In the genomic region with DNA sequence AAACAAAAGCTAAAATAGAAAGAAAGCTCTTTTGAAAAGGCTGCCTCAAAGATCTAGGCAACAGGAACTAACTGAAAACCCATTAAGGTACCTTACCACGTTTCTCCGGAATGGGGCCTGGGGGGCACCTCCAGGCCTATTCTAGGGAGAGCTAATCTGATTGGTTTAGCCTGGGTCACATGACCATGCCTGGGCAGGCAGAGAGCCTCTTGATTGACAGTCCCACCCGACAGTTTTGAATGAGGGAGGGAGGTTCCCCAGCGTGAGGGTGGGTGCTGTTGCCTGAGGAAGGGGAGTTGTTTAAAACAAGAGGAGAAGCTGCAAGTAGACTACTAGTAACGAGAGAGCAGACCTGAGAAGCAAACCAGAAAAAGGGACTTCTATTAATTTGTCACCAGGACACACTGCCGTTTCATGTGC, we compare ENCODE assay signal across 10 cellular contexts.
DNase-seq lines count a peak whose midpoint lies in the region; ATAC-seq and TF ChIP-seq lines count a peak whose summit lies in the region.
"Had no signal": no experiment of that assay in that cellular context is flagged by ENCODE, and none has a peak within 500 bp of the region (broad histone marks: within the 10 kb centered on the region; RNA-seq: fewer than 3 reads in every experiment).

No MANE protein-coding gene starts in this region.

- no peaks in the 10 kb centered on the region for H3K27me3 ChIP-seq in MM.1S (replicated peaks; ENCODE audit: insufficient read depth, low read length)

- H3K9ac ChIP-seq in MM.1S (ENCODE audit: low read length): no peak overlapping the region

- H3K36me3 Mint-ChIP-seq in endothelial cell (ENCODE audit: low read depth, unreplicated experiment): no peaks in the 10 kb centered on the region

- no peaks in the 10 kb centered on the region for H3K9me2 ChIP-seq in MM.1S (replicated peaks; ENCODE audit: insufficient read depth, low read length)

- H3K79me2 ChIP-seq in MM.1S (ENCODE audit: low read length): no peaks in the 10 kb centered on the region

- H3K27ac Mint-ChIP-seq in endothelial cell (ENCODE audit: unreplicated experiment): no peak overlapping the region
- H3K27ac Mint-ChIP-seq in stimulated activated naive CD8-positive, alpha-beta T cell treated with anti-CD3 and anti-CD28 coated beads, Interleukin-15, amount 100 ng/mL, for 72 hours: no peak overlapping the region
- H3K27ac Mint-ChIP-seq: dendritic cell treated with granulocyte-macrophage colony-stimulating factor and Interleukin-4, amounts not matched to agents 40 ng/mL and 50 ng/mL, for 4 days had no signal

- H3K36me3 ChIP-seq in MM.1S (replicated peaks; ENCODE audit: insufficient read depth, low read length): no peaks in the 10 kb centered on the region
- H3K36me3 ChIP-seq: neutrophil had no signal

- ATAC-seq in stimulated activated naive CD8-positive, alpha-beta T cell treated with anti-CD3 and anti-CD28 coated beads, Interleukin-15, amount 100 ng/mL, for 72 hours: peak; percentile 60
- ATAC-seq in sciatic nerve (no peak), GM19328 (IDR thresholded peaks at IDR 0.05; ENCODE audit: unreplicated experiment) (no peak)

- peak; percentile 36 to 54 for DNase-seq in activated T-cell treated with anti-CD3 and anti-CD28 coated beads, Interleukin-2, amount 50 U/mL, for 48 hours
- no peak for DNase-seq in activated T-cell treated with anti-CD3 and anti-CD28 coated beads for 4 hours
- DNase-seq in MM.1S: no peak
- peak; percentile 29 for DNase-seq in endothelial cell (ENCODE audit: low spot score)
- peak; percentile 19 to 34 for DNase-seq in stimulated activated naive CD8-positive, alpha-beta T cell treated with anti-CD3 and anti-CD28 coated beads, Interleukin-15, amount 100 ng/mL, for 72 hours
- no peak for DNase-seq in sciatic nerve (ENCODE audit: low spot score)
- no peak for DNase-seq in EL

- H3K4me1 Mint-ChIP-seq in endothelial cell (ENCODE audit: unreplicated experiment): no peaks in the 10 kb centered on the region
- H3K4me1 Mint-ChIP-seq in stimulated activated naive CD8-positive, alpha-beta T cell treated with anti-CD3 and anti-CD28 coated beads, Interleukin-15, amount 100 ng/mL, for 72 hours: no peaks in the 10 kb centered on the region

- H2AFZ ChIP-seq in MM.1S (ENCODE audit: low read length): peak overlapping the region; percentile 14

- no peaks in the 10 kb centered on the region for H3K4me1 ChIP-seq in MM.1S (ENCODE audit: low read length)

- no peaks in the 10 kb centered on the region for H3K9me3 ChIP-seq in MM.1S (replicated peaks; ENCODE audit: insufficient read depth, low read length)
- H3K9me3 ChIP-seq: neutrophil had no signal

- no peaks in the 10 kb centered on the region for H4K20me1 ChIP-seq in MM.1S (ENCODE audit: insufficient read depth, low read length)

- intact Hi-C loops in sciatic nerve (cut with DNase I): no loop called here

- H3K4me2 ChIP-seq in MM.1S (ENCODE audit: low read depth, low read length): peak overlapping the region; percentile 23; the same call in 1 of the 2 replicates

- no peaks in the 10 kb centered on the region for H3K27me3 Mint-ChIP-seq in endothelial cell (ENCODE audit: unreplicated experiment)
- H3K27me3 Mint-ChIP-seq in stimulated activated naive CD8-positive, alpha-beta T cell treated with anti-CD3 and anti-CD28 coated beads, Interleukin-15, amount 100 ng/mL, for 72 hours: no peaks in the 10 kb centered on the region
- H3K27me3 Mint-ChIP-seq: dendritic cell treated with granulocyte-macrophage colony-stimulating factor and Interleukin-4, amounts not matched to agents 40 ng/mL and 50 ng/mL, for 4 days had no signal

- no peak for TF ChIP-seq CTCF in MM.1S (IDR thresholded peaks at IDR 0.05; ENCODE audit: low read length)
- TF ChIP-seq CTCF in endothelial cell (IDR thresholded peaks at IDR 0.05; ENCODE audit: unreplicated experiment): no peak

- H3K4me3 ChIP-seq in MM.1S (ENCODE audit: low read length): peak overlapping the region; percentile 30; the same call in 1 of the 2 replicates

- H3K27ac ChIP-seq in MM.1S (ENCODE audit: low read length): no peak overlapping the region
- H3K27ac ChIP-seq: neutrophil had no signal

- H3K9me3 Mint-ChIP-seq in endothelial cell (ENCODE audit: unreplicated experiment): no peaks in the 10 kb centered on the region
- no peaks in the 10 kb centered on the region for H3K9me3 Mint-ChIP-seq in stimulated activated naive CD8-positive, alpha-beta T cell treated with anti-CD3 and anti-CD28 coated beads, Interleukin-15, amount 100 ng/mL, for 72 hours
- H3K9me3 Mint-ChIP-seq: dendritic cell treated with granulocyte-macrophage colony-stimulating factor and Interleukin-4, amounts not matched to agents 40 ng/mL and 50 ng/mL, for 4 days had no signal

- H3F3A ChIP-seq in MM.1S (ENCODE audit: insufficient read depth, low read length): no peaks in the 10 kb centered on the region

- no peak overlapping the region for H3K4me3 Mint-ChIP-seq in endothelial cell (ENCODE audit: unreplicated experiment)
- H3K4me3 Mint-ChIP-seq in stimulated activated naive CD8-positive, alpha-beta T cell treated with anti-CD3 and anti-CD28 coated beads, Interleukin-15, amount 100 ng/mL, for 72 hours: no peak overlapping the region
- H3K4me3 Mint-ChIP-seq: dendritic cell treated with granulocyte-macrophage colony-stimulating factor and Interleukin-4, amounts not matched to agents 40 ng/mL and 50 ng/mL, for 4 days had no signal

Comparison
In these comparisons a context has a peak if more than half of its experiments do, and no peak if none do; other contexts are left out.
1. DNase-seq: peak in activated T-cell treated with anti-CD3 and anti-CD28 coated beads, Interleukin-2, amount 50 U/mL, for 48 hours (2 of 2), endothelial cell (single experiment) and stimulated activated naive CD8-positive, alpha-beta T cell treated with anti-CD3 and anti-CD28 coated beads, Interleukin-15, amount 100 ng/mL, for 72 hours (2 of 2); none in activated T-cell treated with anti-CD3 and anti-CD28 coated beads for 4 hours (single experiment), MM.1S (single experiment), sciatic nerve (single experiment) and EL (single experiment).